Comparison of ENCODE assay signal across 23 cellular contexts in genomic region chr2:89849731-89850130, GRCh38.
DNase-seq lines count a peak whose midpoint lies in the region; ATAC-seq, FAIRE-seq and TF ChIP-seq lines count a peak whose summit lies in the region.
"Had no signal": no experiment of that assay in that cellular context is flagged by ENCODE, and none has a peak within 500 bp of the region (broad histone marks: within the 10 kb centered on the region; RNA-seq: fewer than 3 reads in every experiment).

No MANE protein-coding gene starts in this region.

- no peak overlapping the region for H3K56ac ChIP-seq in IMR-90 (ENCODE audit: extremely low read depth, insufficient read depth, low read length)
- H3K56ac ChIP-seq in H1 (replicated peaks; ENCODE audit: insufficient read length, low read depth, low read length), result no peak overlapping the region

- H4K5ac ChIP-seq in IMR-90 (ENCODE audit: low read depth, low read length), result no peak overlapping the region
- H4K5ac ChIP-seq in H1 (ENCODE audit: insufficient read length, low read depth, low read length), result no peak overlapping the region

- H3K9me1 ChIP-seq in IMR-90 (ENCODE audit: insufficient read depth, low read length), result no peaks in the 10 kb centered on the region

- no peak for DNase-seq in A549 (ENCODE audit: low read depth in 1 of 2, low spot score in 1 of 2)
- DNase-seq in IMR-90, result no peak
- DNase-seq in RWPE1 (ENCODE audit: low spot score), result peak; percentile 0
- DNase-seq in H1 (ENCODE audit: low read depth in 1 of 2, low spot score in 2 of 2), result no peak
- DNase-seq in cerebellum (ENCODE audit: low spot score), result no peak
- DNase-seq in activated CD4-positive, alpha-beta T cell treated with anti-CD3 and anti-CD28 coated beads for 36 hours, result no peak
- DNase-seq: 8988T; AML-193; Caco-2; Calu3; CD4-positive, alpha-beta T cell; CD8-positive, alpha-beta T cell; DMS79 treated with DMSO at 0.1 percent for 48 hours; GF-D8 had no signal

- H4K20me1 ChIP-seq in IMR-90 (ENCODE audit: insufficient read depth, low read length) (no peaks in the 10 kb centered on the region), H1 (replicated peaks in 1 of 2; ENCODE audit: control insufficient read depth in 1 of 2, insufficient read depth in 2 of 2, low read length in 2 of 2) (no peaks in the 10 kb centered on the region)
- H4K20me1 ChIP-seq: BLaER1 treated with 17β-estradiol and CSF1 and Interleukin-3, amounts not matched to agents 10 nM and 100 nM had no signal

- no peak overlapping the region for H3K23ac ChIP-seq in IMR-90 (ENCODE audit: low read depth, low read length)
- no peak overlapping the region for H3K23ac ChIP-seq in H1 (ENCODE audit: insufficient read length)

- no peak overlapping the region for H3K18ac ChIP-seq in IMR-90 (ENCODE audit: low read depth, low read length)
- no peak overlapping the region for H3K18ac ChIP-seq in H1 (ENCODE audit: extremely low read depth, low read length)

- H2BK15ac ChIP-seq in IMR-90 (ENCODE audit: low read depth, low read length) (no peak overlapping the region), H1 (ENCODE audit: low read length) (no peak overlapping the region)

- no peak overlapping the region for H3K4me3 Mint-ChIP-seq in activated CD4-positive, alpha-beta T cell treated with anti-CD3 and anti-CD28 coated beads for 36 hours
- H3K4me3 Mint-ChIP-seq: B cell; CD4-positive, alpha-beta T cell; CD8-positive, alpha-beta T cell had no signal

- no peak overlapping the region for H2AK9ac ChIP-seq in IMR-90 (replicated peaks; ENCODE audit: low read depth, low read length, poor library complexity)

- H3K27me3 ChIP-seq in IMR-90 (ENCODE audit: control insufficient read depth, insufficient read depth, low read length), result no peaks in the 10 kb centered on the region
- H3K27me3 ChIP-seq in H1 (replicated peaks in 1 of 4; ENCODE audit: control insufficient read depth in 3 of 4, extremely low read depth in 1 of 4, insufficient read depth in 3 of 4, low read length in 3 of 4), result no peaks in the 10 kb centered on the region; a peak in 2 of 7 replicates
- H3K27me3 ChIP-seq: BLaER1 treated with 17β-estradiol and CSF1 and Interleukin-3, amounts not matched to agents 10 nM and 100 nM had no signal

- no peak for TF ChIP-seq RAD21 in A549 (conservative IDR thresholded peaks at IDR 0.05 in 1 of 2, IDR thresholded peaks at IDR 0.05 in 1 of 2)
- TF ChIP-seq RAD21 in IMR-90 (IDR thresholded peaks at IDR 0.05; ENCODE audit: low read length), result no peak
- TF ChIP-seq RAD21 in H1 (IDR thresholded peaks at IDR 0.05 in 1 of 2, conservative IDR thresholded peaks at IDR 0.05 in 1 of 2; ENCODE audit: low read depth in 2 of 2, low read length in 2 of 2), result no peak

- H3K4me2 ChIP-seq in A549, result no peak overlapping the region
- H3K4me2 ChIP-seq in IMR-90 (ENCODE audit: low read depth, low read length), result no peak overlapping the region
- H3K4me2 ChIP-seq in H1 (ENCODE audit: insufficient read depth in 1 of 2, low read depth in 2 of 2, low read length in 2 of 2), result no peak overlapping the region
- H3K4me2 ChIP-seq: BLaER1 treated with 17β-estradiol and CSF1 and Interleukin-3, amounts not matched to agents 10 nM and 100 nM had no signal

- intact Hi-C loops in IMR-90 (cut with micrococcal nuclease), result no loop called here
- intact Hi-C loops in activated CD4-positive, alpha-beta T cell treated with anti-CD3 and anti-CD28 coated beads for 36 hours (cut with DNase I, micrococcal nuclease), result no loop called here

- H3K27ac Mint-ChIP-seq in activated CD4-positive, alpha-beta T cell treated with anti-CD3 and anti-CD28 coated beads for 36 hours, result no peak overlapping the region
- H3K27ac Mint-ChIP-seq: B cell; CD4-positive, alpha-beta T cell; CD8-positive, alpha-beta T cell had no signal

- H3K9me3 Mint-ChIP-seq in activated CD4-positive, alpha-beta T cell treated with anti-CD3 and anti-CD28 coated beads for 36 hours (ENCODE audit: low read depth), result no peaks in the 10 kb centered on the region
- H3K9me3 Mint-ChIP-seq: CD4-positive, alpha-beta T cell; CD8-positive, alpha-beta T cell had no signal

- ATAC-seq in A549 (no peak), IMR-90 (ENCODE audit: low read depth) (no peak), HG02678 (IDR thresholded peaks at IDR 0.05; ENCODE audit: unreplicated experiment) (no peak)
- ATAC-seq in activated CD4-positive, alpha-beta T cell treated with anti-CD3 and anti-CD28 coated beads for 36 hours, result no peak
- ATAC-seq: CD8-positive, alpha-beta T cell had no signal

- TF ChIP-seq CTCF in A549 (IDR thresholded peaks at IDR 0.05) (no peak), IMR-90 (conservative IDR thresholded peaks at IDR 0.05; ENCODE audit: low read depth, low read length) (no peak), RWPE1 (conservative IDR thresholded peaks at IDR 0.05; ENCODE audit: low read depth) (no peak), H1 (IDR thresholded peaks at IDR 0.05; ENCODE audit: control extremely low read depth in 1 of 3, insufficient read depth in 1 of 3, low read depth in 1 of 3, low read length in 3 of 3) (no peak)

- H2AK5ac ChIP-seq in IMR-90 (ENCODE audit: low read depth, low read length), result no peak overlapping the region
- H2AK5ac ChIP-seq in H1 (ENCODE audit: low read depth, low read length), result no peak overlapping the region

- H3K4me3 ChIP-seq in A549 (no peak overlapping the region), IMR-90 (ENCODE audit: insufficient read depth, low read depth, low read length) (no peak overlapping the region), H1 (ENCODE audit: extremely low read depth in 1 of 4, insufficient read depth in 2 of 4, low read depth in 3 of 4, low read length in 4 of 4) (no peak overlapping the region)
- H3K4me3 ChIP-seq: BLaER1 treated with 17β-estradiol and CSF1 and Interleukin-3, amounts not matched to agents 10 nM and 100 nM had no signal

- in situ Hi-C loops in IMR-90 (cut with MboI; ENCODE audit: low sequenced_read_pairs), result no loop called here

- H2BK5ac ChIP-seq in IMR-90 (ENCODE audit: low read depth, low read length, poor library complexity, severe bottlenecking) (no peak overlapping the region), H1 (ENCODE audit: low read depth, low read length) (no peak overlapping the region)

- no peak for TF ChIP-seq EP300 in A549 (IDR thresholded peaks at IDR 0.05)
- TF ChIP-seq EP300 in H1 (IDR thresholded peaks at IDR 0.05; ENCODE audit: borderline replicate concordance in 1 of 2, low read depth in 2 of 2, low read length in 2 of 2), result no peak

- 12% methylated on average over 3 of the region's 3 CpGs for WGBS in A549 (ENCODE audit: missing lambda C conversion rate)
- no CpG with 5 or more reads among the region's 3 CpGs for WGBS in IMR-90 (ENCODE audit: extremely low coverage in 2 of 2, insufficient read length in 1 of 2), 2 experiments
- WGBS in H1 (ENCODE audit: extremely low coverage in 1 of 2, insufficient coverage in 1 of 2, insufficient read length in 1 of 2, insufficient replicate concordance in 2 of 2, low coverage in 1 of 2, low lambda C conversion rate in 2 of 2, missing lambda C conversion rate in 1 of 2), 2 experiments, result 75% methylated on average over 3 of the region's 3 CpGs; no CpG with 5 or more reads in 1 of the 2 experiments

- H3K79me1 ChIP-seq in IMR-90 (ENCODE audit: low read depth in 1 of 2, low read length in 2 of 2) (no peaks in the 10 kb centered on the region), H1 (ENCODE audit: low read depth, low read length) (no peaks in the 10 kb centered on the region)

- TF ChIP-seq POLR2A in A549 (IDR thresholded peaks at IDR 0.05; ENCODE audit: low read length), result no peak
- no peak for TF ChIP-seq POLR2A in IMR-90 (IDR thresholded peaks at IDR 0.05; ENCODE audit: low read depth, low read length)
- TF ChIP-seq POLR2A in H1 (IDR thresholded peaks at IDR 0.05; ENCODE audit: control extremely low read depth in 1 of 2, low read depth in 2 of 2, low read length in 2 of 2), result no peak

- no peaks in the 10 kb centered on the region for H3K79me2 ChIP-seq in H1 (ENCODE audit: control insufficient read depth in 1 of 2, insufficient read depth in 2 of 2, low read length in 2 of 2)

- H3K4ac ChIP-seq in IMR-90 (ENCODE audit: low read depth, low read length), result no peak overlapping the region
- no peak overlapping the region for H3K4ac ChIP-seq in H1 (replicated peaks; ENCODE audit: insufficient read length, low read depth, low read length)

- no peaks in the 10 kb centered on the region for H3K4me1 Mint-ChIP-seq in activated CD4-positive, alpha-beta T cell treated with anti-CD3 and anti-CD28 coated beads for 36 hours

- dilution Hi-C loops in IMR-90 (cut with HindIII; ENCODE audit: low sequenced_read_pairs, unreplicated experiment), result no loop called here

- BruUV-seq in IMR-90 (replicated peaks; lab: Mats Ljungman, UMichigan), result no TSS peak

- H3K27me3 Mint-ChIP-seq in activated CD4-positive, alpha-beta T cell treated with anti-CD3 and anti-CD28 coated beads for 36 hours, result peaks cover 2% of the 10 kb centered on the region
- H3K27me3 Mint-ChIP-seq: CD4-positive, alpha-beta T cell had no signal

- no peak overlapping the region for H2BK12ac ChIP-seq in H1 (ENCODE audit: low read depth, low read length)

- H2BK120ac ChIP-seq in IMR-90 (ENCODE audit: low read depth, low read length) (no peak overlapping the region), H1 (replicated peaks; ENCODE audit: low read depth, low read length) (no peak overlapping the region)

- H4K91ac ChIP-seq in IMR-90 (ENCODE audit: insufficient read depth, low read depth, low read length) (no peak overlapping the region), H1 (replicated peaks; ENCODE audit: insufficient read length, low read length) (no peak overlapping the region)

- no peaks in the 10 kb centered on the region for H3K36me3 ChIP-seq in IMR-90 (ENCODE audit: control insufficient read depth, insufficient read depth, low read length)
- 0 out of 8 replicates have a peak, but pooled peaks cover 0 to 5% (median 0%) of the 10 kb centered on the region in 4 experiments for H3K36me3 ChIP-seq in H1 (ENCODE audit: control insufficient read depth in 2 of 4, insufficient read depth in 4 of 4, low read length in 3 of 4)
- H3K36me3 ChIP-seq: BLaER1 treated with 17β-estradiol and CSF1 and Interleukin-3, amounts not matched to agents 10 nM and 100 nM had no signal

- no peaks in the 10 kb centered on the region for H3K36me3 Mint-ChIP-seq in activated CD4-positive, alpha-beta T cell treated with anti-CD3 and anti-CD28 coated beads for 36 hours (ENCODE audit: low read depth)
- H3K36me3 Mint-ChIP-seq: CD8-positive, alpha-beta T cell had no signal

- H3K9me3 ChIP-seq in A549, result no peaks in the 10 kb centered on the region
- H3K9me3 ChIP-seq in IMR-90 (ENCODE audit: control insufficient read depth, insufficient read depth, low read length), result peaks cover 21% of the 10 kb centered on the region
- peaks cover 62 to 65% of the 10 kb centered on the region in 2 experiments for H3K9me3 ChIP-seq in H1 (ENCODE audit: insufficient read depth in 2 of 2, low read depth in 1 of 2, low read length in 1 of 2)
- H3K9me3 ChIP-seq: Caco-2 had no signal

- H3K4me1 ChIP-seq in A549 (no peaks in the 10 kb centered on the region), IMR-90 (ENCODE audit: control insufficient read depth, insufficient read depth, low read length) (no peaks in the 10 kb centered on the region), H1 (replicated peaks in 1 of 4; ENCODE audit: control insufficient read depth in 3 of 4, insufficient read depth in 4 of 4, low read length in 3 of 4) (no peaks in the 10 kb centered on the region)
- H3K4me1 ChIP-seq: Caco-2 had no signal

- no peaks in the 10 kb centered on the region for H3K23me2 ChIP-seq in H1 (ENCODE audit: low read depth, low read length)

- H4K8ac ChIP-seq in IMR-90 (ENCODE audit: low read depth in 2 of 2, low read length in 2 of 2), result no peak overlapping the region
- no peak overlapping the region for H4K8ac ChIP-seq in H1 (ENCODE audit: extremely low read depth, insufficient read depth, low read length)

- FAIRE-seq in A549 (lab: Jason Lieb, UNC) (no peak), H1 (lab: Jason Lieb, UNC) (no peak)
- FAIRE-seq: A204.1, D721Med, G401.6, GM12891, GM19239 had no signal

- H3K14ac ChIP-seq in IMR-90 (replicated peaks; ENCODE audit: low read depth, low read length) (no peak overlapping the region), H1 (ENCODE audit: insufficient read length) (no peak overlapping the region)

- H2BK20ac ChIP-seq in IMR-90 (ENCODE audit: low read depth, low read length) (no peak overlapping the region), H1 (ENCODE audit: low read length) (no peak overlapping the region)

- CTCF ChIA-PET in A549 (lab: Yijun Ruan, JAX) (no interaction called here), IMR-90 (lab: Yijun Ruan, JAX) (no interaction called here), RWPE1 (lab: Yijun Ruan, JAX) (no interaction called here), H1 (lab: Charles Lee; ENCODE audit: partially characterized antibody) (no interaction called here)
- CTCF ChIA-PET in activated CD4-positive, alpha-beta T cell treated with anti-CD3 and anti-CD28 coated beads for 36 hours (lab: Charles Lee), result no interaction called here

- H2AFZ ChIP-seq in IMR-90 (replicated peaks; ENCODE audit: low read length, poor library complexity), result no peak overlapping the region
- H2AFZ ChIP-seq in H1 (ENCODE audit: low read length), result no peak overlapping the region

- POLR2A ChIA-PET in A549 (lab: Yijun Ruan, JAX), result no interaction called here
- POLR2A ChIA-PET in IMR-90 (lab: Charles Lee; ENCODE audit: unreplicated experiment), result no interaction called here
- POLR2A ChIA-PET in RWPE1 (lab: Yijun Ruan, JAX; ENCODE audit: low non-redundant PET), result no interaction called here
- POLR2A ChIA-PET in H1 (lab: Charles Lee; ENCODE audit: partially characterized antibody), result no interaction called here
- POLR2A ChIA-PET in activated CD4-positive, alpha-beta T cell treated with anti-CD3 and anti-CD28 coated beads for 36 hours (lab: Charles Lee), result no interaction called here

- no peak overlapping the region for H3K27ac ChIP-seq in A549
- no peak overlapping the region for H3K27ac ChIP-seq in IMR-90 (ENCODE audit: insufficient read depth, low read length)
- H3K27ac ChIP-seq in RWPE1, result no peak overlapping the region
- H3K27ac ChIP-seq in H1 (ENCODE audit: low read depth, low read length), result no peak overlapping the region
- H3K27ac ChIP-seq: BLaER1 treated with 17β-estradiol and CSF1 and Interleukin-3, amounts not matched to agents 10 nM and 100 nM; C4-2B had no signal

- H3K9ac ChIP-seq in IMR-90 (ENCODE audit: low read depth, low read length) (no peak overlapping the region), H1 (replicated peaks in 1 of 4; ENCODE audit: extremely low read depth in 1 of 4, low read depth in 3 of 4, low read length in 3 of 4) (no peak overlapping the region)
- H3K9ac ChIP-seq: BLaER1 treated with 17β-estradiol and CSF1 and Interleukin-3, amounts not matched to agents 10 nM and 100 nM had no signal

Comparison
In these comparisons a context has a peak if more than half of its experiments do, and no peak if none do; other contexts are left out.
1. Of the 18 proteins assayed by ChIP-seq in both H1 and A549: peak only in H1: none; only in A549: none; in both: MAFK; in neither: 17.